9 cellular contexts compared by ENCODE assay signal in the genomic region with DNA sequence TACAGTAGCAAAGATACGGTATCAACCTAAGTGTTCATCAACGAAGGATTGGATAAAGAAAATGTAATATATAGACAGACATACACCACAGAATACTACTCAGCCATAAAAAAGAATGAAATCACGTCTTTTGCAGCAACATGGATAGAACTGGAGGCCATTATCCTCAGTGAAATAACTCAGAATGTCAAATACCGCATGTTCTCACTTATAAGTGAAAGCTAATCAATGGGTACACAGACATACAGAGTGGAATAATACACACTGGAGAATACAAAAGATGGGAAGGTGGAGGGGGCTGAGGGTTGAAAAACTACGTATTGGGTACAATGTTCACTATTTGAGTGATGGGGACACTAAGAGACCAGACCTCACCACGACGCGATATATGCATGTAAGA. TPM values are rescaled to one million over a fixed set of nuclear protein-coding genes. Genes with fewer than 3 reads are reported as not detected.
DNase-seq lines count a peak whose midpoint lies in the region; ATAC-seq and TF ChIP-seq lines count a peak whose summit lies in the region.
"Had no signal": no experiment of that assay in that cellular context is flagged by ENCODE, and none has a peak within 500 bp of the region (broad histone marks: within the 10 kb centered on the region; RNA-seq: fewer than 3 reads in every experiment).

No MANE protein-coding gene starts in this region.

- ATAC-seq in GM23338 (no peak), HG03469 (IDR thresholded peaks at IDR 0.05; ENCODE audit: unreplicated experiment) (no peak), GM19452 (IDR thresholded peaks at IDR 0.05; ENCODE audit: unreplicated experiment) (no peak)

- H3K27ac ChIP-seq in 22Rv1, result peak overlapping the region; percentile 70
- no peak overlapping the region for H3K27ac ChIP-seq in GM23338 (ENCODE audit: low read depth)

- H3F3A ChIP-seq in GM23338 (replicated peaks; ENCODE audit: low read depth), result no peaks in the 10 kb centered on the region

- H3K9me3 Mint-ChIP-seq in GM23338, result no peaks in the 10 kb centered on the region
- H3K9me3 Mint-ChIP-seq in activated T-helper 1 cell treated with anti-CD3 and anti-CD28 coated beads, Interleukin-12 subunit alpha, Interleukin-12 subunit beta, Interleukin-2, Interleukin-4 antibody, amounts not matched to agents 30 ng/mL and 10 ng/mL and 1 ng/mL, durations not matched to agents 14 hours and 24 hours and 36 hours, result peaks cover 2% of the 10 kb centered on the region

- DNase-seq in GM23338 (ENCODE audit: low spot score) (no peak), NOMO-1 treated with DMSO at 0.1 percent for 48 hours (lab: John Stamatoyannopoulos, UW; ENCODE audit: unreplicated experiment) (no peak), GM03348 (ENCODE audit: low spot score) (no peak)
- no peak for DNase-seq in activated T-helper 1 cell treated with anti-CD3 and anti-CD28 coated beads, Interleukin-12 subunit alpha, Interleukin-12 subunit beta, Interleukin-2, Interleukin-4 antibody, amounts not matched to agents 30 ng/mL and 10 ng/mL and 1 ng/mL, durations not matched to agents 14 hours and 24 hours and 36 hours (ENCODE audit: low spot score)
- DNase-seq: left lung had no signal

- peak overlapping the region; percentile 88 for H3K4me3 ChIP-seq in GM23338
- H3K4me3 ChIP-seq in iPS-18c (ENCODE audit: insufficient read depth, low read depth, low read length), result peak overlapping the region; percentile 88

- H3K4me1 Mint-ChIP-seq in GM23338, result peaks cover 7% of the 10 kb centered on the region
- H3K4me1 Mint-ChIP-seq in activated T-helper 1 cell treated with anti-CD3 and anti-CD28 coated beads, Interleukin-12 subunit alpha, Interleukin-12 subunit beta, Interleukin-2, Interleukin-4 antibody, amounts not matched to agents 30 ng/mL and 10 ng/mL and 1 ng/mL, durations not matched to agents 14 hours and 24 hours and 36 hours (ENCODE audit: low read depth), result peaks cover 52% of the 10 kb centered on the region

- peak overlapping the region; percentile 92 for H3K4me2 ChIP-seq in GM23338

- TF ChIP-seq CTCF in 22Rv1 (IDR thresholded peaks at IDR 0.05) (no peak), GM23338 (conservative IDR thresholded peaks at IDR 0.05; ENCODE audit: low read depth in 2 of 2) (no peak)

- no peaks in the 10 kb centered on the region for H3K36me3 ChIP-seq in GM23338 (ENCODE audit: insufficient read depth)
- H3K36me3 ChIP-seq: left lung had no signal

- H2AFZ ChIP-seq in GM23338, result no peak overlapping the region

- no peaks in the 10 kb centered on the region; the same call in 2 of the 3 replicates for H3K36me3 Mint-ChIP-seq in GM23338 (ENCODE audit: low read depth)
- peaks cover 22% of the 10 kb centered on the region for H3K36me3 Mint-ChIP-seq in activated T-helper 1 cell treated with anti-CD3 and anti-CD28 coated beads, Interleukin-12 subunit alpha, Interleukin-12 subunit beta, Interleukin-2, Interleukin-4 antibody, amounts not matched to agents 30 ng/mL and 10 ng/mL and 1 ng/mL, durations not matched to agents 14 hours and 24 hours and 36 hours (ENCODE audit: low read depth)

- H3K4me3 Mint-ChIP-seq in GM23338, result peak overlapping the region; percentile 97
- peak overlapping the region; percentile 98 for H3K4me3 Mint-ChIP-seq in activated T-helper 1 cell treated with anti-CD3 and anti-CD28 coated beads, Interleukin-12 subunit alpha, Interleukin-12 subunit beta, Interleukin-2, Interleukin-4 antibody, amounts not matched to agents 30 ng/mL and 10 ng/mL and 1 ng/mL, durations not matched to agents 14 hours and 24 hours and 36 hours

- intact Hi-C loops in activated T-helper 1 cell treated with anti-CD3 and anti-CD28 coated beads, Interleukin-12 subunit alpha, Interleukin-12 subunit beta, Interleukin-2, Interleukin-4 antibody, amounts not matched to agents 30 ng/mL and 10 ng/mL and 1 ng/mL, durations not matched to agents 14 hours and 24 hours and 36 hours (cut with micrococcal nuclease), result loop anchor here (2.0 to 10.0 kb wide), 4 partner anchors 181 to 1922 kb away; partner anchors contain the start of genes BCDIN3D, MCRS1 and PRPF40B

- H3K27ac Mint-ChIP-seq in GM23338, result no peak overlapping the region
- H3K27ac Mint-ChIP-seq in activated T-helper 1 cell treated with anti-CD3 and anti-CD28 coated beads, Interleukin-12 subunit alpha, Interleukin-12 subunit beta, Interleukin-2, Interleukin-4 antibody, amounts not matched to agents 30 ng/mL and 10 ng/mL and 1 ng/mL, durations not matched to agents 14 hours and 24 hours and 36 hours, result peak overlapping the region; percentile 99

- no peaks in the 10 kb centered on the region for H3K27me3 ChIP-seq in GM23338 (ENCODE audit: insufficient read depth)
- H3K27me3 ChIP-seq: left lung had no signal

- H3K27me3 Mint-ChIP-seq in GM23338 (ENCODE audit: insufficient read depth, low read depth, poor library complexity), result peaks cover 9% of the 10 kb centered on the region
- H3K27me3 Mint-ChIP-seq in activated T-helper 1 cell treated with anti-CD3 and anti-CD28 coated beads, Interleukin-12 subunit alpha, Interleukin-12 subunit beta, Interleukin-2, Interleukin-4 antibody, amounts not matched to agents 30 ng/mL and 10 ng/mL and 1 ng/mL, durations not matched to agents 14 hours and 24 hours and 36 hours (ENCODE audit: insufficient read depth), result no peaks in the 10 kb centered on the region

- no peaks in the 10 kb centered on the region for H3K9me2 ChIP-seq in GM23338 (ENCODE audit: insufficient read depth)

- H3K9me3 ChIP-seq in iPS-18c (ENCODE audit: control insufficient read depth, insufficient read depth, low read length), result no peaks in the 10 kb centered on the region
- H3K9me3 ChIP-seq: left lung had no signal

- no peaks in the 10 kb centered on the region for H3K4me1 ChIP-seq in GM23338 (ENCODE audit: insufficient read depth)

- peaks cover 53% of the 10 kb centered on the region for H3K79me2 ChIP-seq in GM23338 (replicated peaks; ENCODE audit: insufficient read depth)

- peaks cover 6% of the 10 kb centered on the region; the same call in 1 of the 2 replicates for H4K20me1 ChIP-seq in GM23338 (replicated peaks; ENCODE audit: insufficient read depth)

TF ChIP-seq in GM23338, 12 proteins besides CTCF, POLR2A, EP300 and RAD21:
- no peak for TF ChIP-seq EZH2phosphoT487 (IDR thresholded peaks at IDR 0.05; ENCODE audit: unreplicated experiment)
- TF ChIP-seq NANOG (IDR thresholded peaks at IDR 0.05; ENCODE audit: borderline replicate concordance), result no peak
- no peak for TF ChIP-seq POLR2AphosphoS5 (IDR thresholded peaks at IDR 0.05; ENCODE audit: low read depth)
- TF ChIP-seq, protein P1, sequence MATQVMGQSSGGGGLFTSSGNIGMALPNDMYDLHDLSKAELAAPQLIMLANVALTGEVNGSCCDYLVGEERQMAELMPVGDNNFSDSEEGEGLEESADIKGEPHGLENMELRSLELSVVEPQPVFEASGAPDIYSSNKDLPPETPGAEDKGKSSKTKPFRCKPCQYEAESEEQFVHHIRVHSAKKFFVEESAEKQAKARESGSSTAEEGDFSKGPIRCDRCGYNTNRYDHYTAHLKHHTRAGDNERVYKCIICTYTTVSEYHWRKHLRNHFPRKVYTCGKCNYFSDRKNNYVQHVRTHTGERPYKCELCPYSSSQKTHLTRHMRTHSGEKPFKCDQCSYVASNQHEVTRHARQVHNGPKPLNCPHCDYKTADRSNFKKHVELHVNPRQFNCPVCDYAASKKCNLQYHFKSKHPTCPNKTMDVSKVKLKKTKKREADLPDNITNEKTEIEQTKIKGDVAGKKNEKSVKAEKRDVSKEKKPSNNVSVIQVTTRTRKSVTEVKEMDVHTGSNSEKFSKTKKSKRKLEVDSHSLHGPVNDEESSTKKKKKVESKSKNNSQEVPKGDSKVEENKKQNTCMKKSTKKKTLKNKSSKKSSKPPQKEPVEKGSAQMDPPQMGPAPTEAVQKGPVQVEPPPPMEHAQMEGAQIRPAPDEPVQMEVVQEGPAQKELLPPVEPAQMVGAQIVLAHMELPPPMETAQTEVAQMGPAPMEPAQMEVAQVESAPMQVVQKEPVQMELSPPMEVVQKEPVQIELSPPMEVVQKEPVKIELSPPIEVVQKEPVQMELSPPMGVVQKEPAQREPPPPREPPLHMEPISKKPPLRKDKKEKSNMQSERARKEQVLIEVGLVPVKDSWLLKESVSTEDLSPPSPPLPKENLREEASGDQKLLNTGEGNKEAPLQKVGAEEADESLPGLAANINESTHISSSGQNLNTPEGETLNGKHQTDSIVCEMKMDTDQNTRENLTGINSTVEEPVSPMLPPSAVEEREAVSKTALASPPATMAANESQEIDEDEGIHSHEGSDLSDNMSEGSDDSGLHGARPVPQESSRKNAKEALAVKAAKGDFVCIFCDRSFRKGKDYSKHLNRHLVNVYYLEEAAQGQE (IDR thresholded peaks at IDR 0.05; ENCODE audit: unreplicated experiment), result no peak
- TF ChIP-seq ZNF331 (CRISPR knock-in tag; IDR thresholded peaks at IDR 0.05; ENCODE audit: low read depth), result no peak
- no peak for TF ChIP-seq CREB1 (CRISPR knock-in tag; IDR thresholded peaks at IDR 0.05; ENCODE audit: low read depth)

RNA-seq across cellular contexts. Expression of gene RACGAP1, which starts 1.1 kb away (rescaled TPM):
- 49.9 and 52.8 TPM in 2 replicates for total RNA-seq in GM23338 (2014; rRNA removed; shearing (Covaris generic))
- polyA plus RNA-seq in GM23338 (2016; fragmentation: Nextera tagmentation; extraction: Ambion mirVana), result 18.0 and 19.0 TPM in 2 replicates
- 68.1 and 71.2 TPM in 2 replicates for total RNA-seq in activated T-helper 1 cell treated with anti-CD3 and anti-CD28 coated beads, Interleukin-12 subunit alpha, Interleukin-12 subunit beta, Interleukin-2, Interleukin-4 antibody, amounts not matched to agents 30 ng/mL and 10 ng/mL and 1 ng/mL, durations not matched to agents 14 hours and 24 hours and 36 hours

RNA-seq across cellular contexts. Expression of gene ASIC1, which starts 33.2 kb away (rescaled TPM):
- 1.5 and 1.6 TPM in 2 replicates for total RNA-seq in GM23338 (2014; rRNA removed; shearing (Covaris generic))
- polyA plus RNA-seq in GM23338 (2016; fragmentation: Nextera tagmentation; extraction: Ambion mirVana), result 0.47 and 0.76 TPM in 2 replicates
- 10.2 and 11.2 TPM in 2 replicates for total RNA-seq in activated T-helper 1 cell treated with anti-CD3 and anti-CD28 coated beads, Interleukin-12 subunit alpha, Interleukin-12 subunit beta, Interleukin-2, Interleukin-4 antibody, amounts not matched to agents 30 ng/mL and 10 ng/mL and 1 ng/mL, durations not matched to agents 14 hours and 24 hours and 36 hours

RNA-seq across cellular contexts. Expression of gene AQP6, which starts 51.5 kb away (rescaled TPM):
- total RNA-seq in GM23338 (2014; rRNA removed; shearing (Covaris generic)), result not detected in 2 replicates
- polyA plus RNA-seq in GM23338 (2016; fragmentation: Nextera tagmentation; extraction: Ambion mirVana), result 0.08 TPM in 1 of 2 replicates, not detected in the other
- total RNA-seq in activated T-helper 1 cell treated with anti-CD3 and anti-CD28 coated beads, Interleukin-12 subunit alpha, Interleukin-12 subunit beta, Interleukin-2, Interleukin-4 antibody, amounts not matched to agents 30 ng/mL and 10 ng/mL and 1 ng/mL, durations not matched to agents 14 hours and 24 hours and 36 hours, result not detected in 2 replicates
